Comparison of ENCODE assay signal across 8 cellular contexts in the genomic region with DNA sequence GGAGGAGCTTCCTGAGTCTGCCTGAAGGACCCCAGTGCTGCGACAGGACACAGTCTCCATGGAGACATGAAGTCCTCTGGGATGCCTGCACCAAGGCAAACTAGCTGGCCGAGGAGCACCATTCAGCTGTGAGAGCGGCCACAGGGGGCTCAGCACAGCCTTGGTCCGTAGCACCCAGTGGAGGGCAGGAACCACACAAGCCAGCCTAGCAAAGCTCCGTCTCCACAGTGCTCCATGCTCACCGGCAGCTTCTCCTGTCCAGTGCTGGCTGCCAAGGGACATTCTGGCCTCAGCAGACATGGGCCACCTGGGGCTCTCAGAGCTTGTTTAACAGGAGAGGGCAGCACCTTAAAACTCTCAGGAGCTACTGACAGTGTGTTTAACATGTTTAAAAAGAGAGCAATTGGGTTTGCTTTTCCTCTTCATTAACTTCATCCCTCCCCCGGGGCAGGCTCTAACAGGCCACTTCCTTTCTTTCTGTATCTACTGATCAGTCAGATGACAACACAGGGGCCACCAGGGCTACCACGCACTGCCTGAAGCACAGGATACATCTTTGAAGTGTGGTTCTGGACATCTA. TPM values are rescaled to one million over a fixed set of nuclear protein-coding genes. Genes with fewer than 3 reads are reported as not detected.
DNase-seq lines count a peak whose midpoint lies in the region; ATAC-seq and TF ChIP-seq lines count a peak whose summit lies in the region.

No MANE protein-coding gene starts in this region.

- peak; percentile 68 for DNase-seq in NCI-H510A treated with DMSO at 0.1 percent for 48 hours (lab: John Stamatoyannopoulos, UW)
- DNase-seq in NCI-H510A (lab: John Stamatoyannopoulos, UW) = no peak
- DNase-seq in NOMO-1 (lab: John Stamatoyannopoulos, UW; ENCODE audit: unreplicated experiment in 2 of 2) = peak; percentile 23 to 47
- DNase-seq in epithelial cell of proximal tubule (ENCODE audit: low read depth) = no peak
- no peak for DNase-seq in NCI-H1092 treated with DMSO at 0.1 percent for 48 hours (lab: John Stamatoyannopoulos, UW)
- no peak for DNase-seq in suprapubic skin (ENCODE audit: low spot score in 2 of 2)
- no peak for DNase-seq in activated T-cell treated with anti-CD3 and anti-CD28 coated beads for 4 hours

- H3K4me3 ChIP-seq in epithelial cell of proximal tubule (ENCODE audit: low read depth, low read length) = no peak overlapping the region
- no peak overlapping the region for H3K4me3 ChIP-seq in suprapubic skin

- H3K36me3 ChIP-seq in suprapubic skin = peaks cover 26% of the 10 kb centered on the region

- H3K27me3 ChIP-seq in suprapubic skin = no peaks in the 10 kb centered on the region

- ATAC-seq in HG02678 (IDR thresholded peaks at IDR 0.05; ENCODE audit: unreplicated experiment) = peak; percentile 63

- TF ChIP-seq CTCF in epithelial cell of proximal tubule (conservative IDR thresholded peaks at IDR 0.05; ENCODE audit: low read depth, low read length) (peak; percentile 4), suprapubic skin (IDR thresholded peaks at IDR 0.05) (no peak)

- H3K27ac ChIP-seq in suprapubic skin = no peak overlapping the region

- peaks cover 3% of the 10 kb centered on the region for H3K4me1 ChIP-seq in suprapubic skin

- TF ChIP-seq POLR2A in suprapubic skin (IDR thresholded peaks at IDR 0.05) = no peak

- TF ChIP-seq EP300 in suprapubic skin (IDR thresholded peaks at IDR 0.05) = no peak

- WGBS in suprapubic skin = 40% methylated on average over 3 of the region's 8 CpGs

- no peaks in the 10 kb centered on the region for H3K9me3 ChIP-seq in suprapubic skin

RNA-seq across cellular contexts. Expression of a gene that starts 57.0 kb away (rescaled TPM):
- total RNA-seq in epithelial cell of proximal tubule = 32.3 and 38.8 TPM in 2 replicates
- total RNA-seq in suprapubic skin = 100 to 1,000 TPM in 1 of 4 donors, 10 to 100 TPM in 3; 43.6 to 111 (median 60.8) TPM

Comparison
In these comparisons a context has a peak if more than half of its experiments do, and no peak if none do; other contexts are left out.
1. DNase-seq: peak in NCI-H510A treated with DMSO at 0.1 percent for 48 hours (single experiment) and NOMO-1 (2 of 2); none in NCI-H510A (single experiment), epithelial cell of proximal tubule (single experiment), NCI-H1092 treated with DMSO at 0.1 percent for 48 hours (single experiment), suprapubic skin (0 of 2) and activated T-cell treated with anti-CD3 and anti-CD28 coated beads for 4 hours (single experiment).